8 cellular contexts compared by ENCODE assay signal in the genomic region with DNA sequence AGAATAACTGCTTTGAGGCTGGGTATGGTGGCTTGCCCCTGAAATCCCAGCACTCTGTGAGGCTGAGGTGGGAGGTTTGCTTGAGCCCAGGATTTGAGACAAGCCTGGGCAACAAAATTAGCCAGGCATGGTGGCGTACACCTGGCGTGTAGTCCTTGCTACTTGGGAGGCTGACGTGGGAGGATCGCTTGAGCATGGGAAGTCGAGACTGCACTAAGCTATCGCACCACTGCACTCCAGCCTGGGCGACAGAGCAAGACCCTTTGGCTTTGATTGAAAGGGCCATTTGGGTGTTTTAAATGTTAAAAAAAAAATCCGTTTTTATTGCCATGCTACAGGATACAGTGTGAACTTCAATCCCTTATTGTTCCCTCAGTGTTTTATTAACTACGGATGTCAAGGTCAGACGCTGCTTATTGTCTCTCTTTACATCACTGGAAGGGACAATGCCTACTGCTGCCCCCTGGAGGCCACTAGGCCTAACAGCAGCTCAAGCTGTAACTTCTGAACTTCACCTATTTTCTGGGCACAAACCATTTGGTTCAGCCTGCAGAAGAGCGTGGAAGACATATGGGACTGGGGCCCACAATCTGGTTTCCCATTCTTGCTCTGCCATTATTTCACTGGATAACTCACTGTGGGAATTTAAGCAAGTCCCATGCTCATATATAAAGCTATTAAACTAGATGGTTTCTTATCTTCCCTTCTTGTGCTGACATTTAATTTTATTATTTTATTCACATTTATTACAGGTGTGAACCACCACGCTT. TPM values are rescaled to one million over a fixed set of nuclear protein-coding genes. Genes with fewer than 3 reads are reported as not detected.
A peak's percentile ranks its signal among the peaks of the same experiment; 100 is the strongest.
DNase-seq lines count a peak whose midpoint lies in the region; ATAC-seq, FAIRE-seq and TF ChIP-seq lines count a peak whose summit lies in the region.

No MANE protein-coding gene starts in this region.

- TF ChIP-seq RAD21 in liver (IDR thresholded peaks at IDR 0.05), result peak; percentile 82 to 90

- no peaks in the 10 kb centered on the region for H3K36me3 ChIP-seq in liver (ENCODE audit: control insufficient read depth in 4 of 4, insufficient read depth in 3 of 4, low read depth in 1 of 4, low read length in 3 of 4)

- DNase-seq in AG09309 (ENCODE audit: low read depth) (no peak), H54 (ENCODE audit: insufficient read length, low spot score) (peak; percentile 26), NCI-H524 (lab: John Stamatoyannopoulos, UW) (peak; percentile 79 to 90), chondrocyte (ENCODE audit: low spot score) (no peak)
- peak; percentile 80 for DNase-seq in activated CD4-positive, alpha-beta T cell treated with anti-CD3 and anti-CD28 coated beads for 36 hours
- DNase-seq in stimulated activated CD4-positive, alpha-beta T cell treated with anti-CD3 and anti-CD28 coated beads, TNF-alpha, amount 100 ng/mL, for 24 hours (ENCODE audit: low read depth in 3 of 3), result peak; percentile 25 to 59 (median 42)

- no peak overlapping the region for H3K9ac ChIP-seq in liver (ENCODE audit: low read depth in 1 of 2, low read length in 2 of 2)

- H3K27ac Mint-ChIP-seq in activated CD4-positive, alpha-beta T cell treated with anti-CD3 and anti-CD28 coated beads for 36 hours, result no peak overlapping the region
- H3K27ac Mint-ChIP-seq in chondrocyte (ENCODE audit: unreplicated experiment), result no peak overlapping the region

- H3K27me3 ChIP-seq in liver (ENCODE audit: control insufficient read depth in 4 of 4, insufficient read depth in 4 of 4, low read length in 3 of 4), result no peaks in the 10 kb centered on the region

- TF ChIP-seq CTCF in AG09309 (IDR thresholded peaks at IDR 0.05; ENCODE audit: control insufficient read depth, insufficient read depth, low read depth, low read length, missing control alignments), result peak; percentile 94
- peak; percentile 96 for TF ChIP-seq CTCF in chondrocyte (IDR thresholded peaks at IDR 0.05)
- TF ChIP-seq CTCF in liver (IDR thresholded peaks at IDR 0.05; ENCODE audit: low read depth, low read length, missing input control), result peak; percentile 95

- CTCF ChIA-PET in activated CD4-positive, alpha-beta T cell treated with anti-CD3 and anti-CD28 coated beads for 36 hours (lab: Charles Lee), result interaction anchor here (0.7 to 4.3 kb wide), 23 partner anchors 11 to 456 kb away, joined by 3 to 25 read pairs (median 3); partner anchors contain the start of genes IREB2 and SKIC8

- no peak overlapping the region for H3K4me3 ChIP-seq in AG09309 (ENCODE audit: control insufficient read depth, low read depth, low read length)
- no peak overlapping the region for H3K4me3 ChIP-seq in liver (ENCODE audit: low read depth in 1 of 3, low read length in 3 of 3)

- peak; percentile 83 for ATAC-seq in activated CD4-positive, alpha-beta T cell treated with anti-CD3 and anti-CD28 coated beads for 36 hours
- ATAC-seq in GM21576 (IDR thresholded peaks at IDR 0.05; ENCODE audit: unreplicated experiment), result no peak

- no peak overlapping the region for H3K27ac ChIP-seq in liver (ENCODE audit: low read depth in 1 of 2, low read length in 2 of 2)

- H3K9me3 Mint-ChIP-seq in activated CD4-positive, alpha-beta T cell treated with anti-CD3 and anti-CD28 coated beads for 36 hours (ENCODE audit: low read depth), result no peaks in the 10 kb centered on the region
- no peaks in the 10 kb centered on the region for H3K9me3 Mint-ChIP-seq in chondrocyte (ENCODE audit: low read depth)

- 51% methylated on average over 12 of the region's 12 CpGs for WGBS in liver

- intact Hi-C loops in activated CD4-positive, alpha-beta T cell treated with anti-CD3 and anti-CD28 coated beads for 36 hours (cut with DNase I, micrococcal nuclease), result loop anchor here (1.0 to 10.0 kb wide), 5 partner anchors 114 to 458 kb away; no protein-coding TSS in a partner anchor

- TF ChIP-seq POLR2A in H54 (IDR thresholded peaks at IDR 0.05; ENCODE audit: low read depth, low read length), result no peak

- FAIRE-seq in H54 (lab: Jason Lieb, UNC), result no peak

- no peaks in the 10 kb centered on the region for H3K27me3 Mint-ChIP-seq in activated CD4-positive, alpha-beta T cell treated with anti-CD3 and anti-CD28 coated beads for 36 hours
- peaks cover 10% of the 10 kb centered on the region for H3K27me3 Mint-ChIP-seq in chondrocyte (ENCODE audit: low read depth)

- POLR2A ChIA-PET in activated CD4-positive, alpha-beta T cell treated with anti-CD3 and anti-CD28 coated beads for 36 hours (lab: Charles Lee), result interaction anchor here (1.0 kb wide), 1 partner anchor 14 kb away, joined by 4 read pairs; no protein-coding TSS in a partner anchor

- H3K4me3 Mint-ChIP-seq in activated CD4-positive, alpha-beta T cell treated with anti-CD3 and anti-CD28 coated beads for 36 hours, result no peak overlapping the region
- no peak overlapping the region for H3K4me3 Mint-ChIP-seq in chondrocyte (ENCODE audit: unreplicated experiment)

- no peaks in the 10 kb centered on the region for H3K9me3 ChIP-seq in liver (ENCODE audit: control insufficient read depth in 4 of 4, low read length in 3 of 4)

- H3K4me1 Mint-ChIP-seq in activated CD4-positive, alpha-beta T cell treated with anti-CD3 and anti-CD28 coated beads for 36 hours, result peaks cover 18% of the 10 kb centered on the region
- peaks cover 3% of the 10 kb centered on the region for H3K4me1 Mint-ChIP-seq in chondrocyte (ENCODE audit: low read depth)

- no peaks in the 10 kb centered on the region for H3K4me1 ChIP-seq in liver (ENCODE audit: control insufficient read depth in 4 of 4, insufficient read depth in 4 of 4, low read length in 3 of 4)

- H3K36me3 Mint-ChIP-seq in activated CD4-positive, alpha-beta T cell treated with anti-CD3 and anti-CD28 coated beads for 36 hours (ENCODE audit: low read depth), result no peaks in the 10 kb centered on the region
- no peaks in the 10 kb centered on the region for H3K36me3 Mint-ChIP-seq in chondrocyte (ENCODE audit: low read depth)

TF ChIP-seq in liver, 16 proteins besides CTCF, POLR2A, EP300 and RAD21:
- TF ChIP-seq SP1 (IDR thresholded peaks at IDR 0.05) (peak; percentile 18), JUND (IDR thresholded peaks at IDR 0.05) (no peak), HNF4A (conservative IDR thresholded peaks at IDR 0.05) (peak in 1 of 2 donors; percentile 15), GABPA (IDR thresholded peaks at IDR 0.05 in 1 of 2, conservative IDR thresholded peaks at IDR 0.05 in 1 of 2) (no peak), RXRA (IDR thresholded peaks at IDR 0.05) (no peak), NR2F2 (IDR thresholded peaks at IDR 0.05) (peak; percentile 35)
- TF ChIP-seq, protein P1, sequence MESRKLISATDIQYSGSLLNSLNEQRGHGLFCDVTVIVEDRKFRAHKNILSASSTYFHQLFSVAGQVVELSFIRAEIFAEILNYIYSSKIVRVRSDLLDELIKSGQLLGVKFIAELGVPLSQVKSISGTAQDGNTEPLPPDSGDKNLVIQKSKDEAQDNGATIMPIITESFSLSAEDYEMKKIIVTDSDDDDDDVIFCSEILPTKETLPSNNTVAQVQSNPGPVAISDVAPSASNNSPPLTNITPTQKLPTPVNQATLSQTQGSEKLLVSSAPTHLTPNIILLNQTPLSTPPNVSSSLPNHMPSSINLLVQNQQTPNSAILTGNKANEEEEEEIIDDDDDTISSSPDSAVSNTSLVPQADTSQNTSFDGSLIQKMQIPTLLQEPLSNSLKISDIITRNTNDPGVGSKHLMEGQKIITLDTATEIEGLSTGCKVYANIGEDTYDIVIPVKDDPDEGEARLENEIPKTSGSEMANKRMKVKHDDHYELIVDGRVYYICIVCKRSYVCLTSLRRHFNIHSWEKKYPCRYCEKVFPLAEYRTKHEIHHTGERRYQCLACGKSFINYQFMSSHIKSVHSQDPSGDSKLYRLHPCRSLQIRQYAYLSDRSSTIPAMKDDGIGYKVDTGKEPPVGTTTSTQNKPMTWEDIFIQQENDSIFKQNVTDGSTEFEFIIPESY (IDR thresholded peaks at IDR 0.05), result no peak
- TF ChIP-seq, protein P2, sequence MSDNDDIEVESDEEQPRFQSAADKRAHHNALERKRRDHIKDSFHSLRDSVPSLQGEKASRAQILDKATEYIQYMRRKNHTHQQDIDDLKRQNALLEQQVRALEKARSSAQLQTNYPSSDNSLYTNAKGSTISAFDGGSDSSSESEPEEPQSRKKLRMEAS (IDR thresholded peaks at IDR 0.05), result no peak

RNA-seq across cellular contexts. Expression of gene IREB2, which starts 15.3 kb away (rescaled TPM):
- 10 to 100 TPM; 50.8 to 66.5 TPM for total RNA-seq in activated CD4-positive, alpha-beta T cell treated with anti-CD3 and anti-CD28 coated beads for 36 hours
- total RNA-seq in chondrocyte (54.0 to 56.1 TPM (median 54.3 TPM) in 3 replicates), liver (10 to 100 TPM; 25.2 to 51.4 TPM)
- 1 to 10 TPM; 7.0 to 8.9 TPM for polyA plus RNA-seq in liver

Comparison
In these comparisons a context has a peak if more than half of its experiments do, and no peak if none do; other contexts are left out.
1. DNase-seq: peak in H54 (single experiment), NCI-H524 (2 of 2), activated CD4-positive, alpha-beta T cell treated with anti-CD3 and anti-CD28 coated beads for 36 hours (single experiment) and stimulated activated CD4-positive, alpha-beta T cell treated with anti-CD3 and anti-CD28 coated beads, TNF-alpha, amount 100 ng/mL, for 24 hours (3 of 3); none in AG09309 (single experiment) and chondrocyte (single experiment).
2. Peak in every context shown above with its lines, with median percentiles within 50 percentile points of each other: CTCF ChIP-seq.